ENCODE assay signal across 12 cellular contexts in genomic region chr17:63439682-63440081, GRCh38. TPM values are rescaled to one million over a fixed set of nuclear protein-coding genes. Genes with fewer than 3 reads are reported as not detected.
DNase-seq lines count a peak whose midpoint lies in the region; ATAC-seq, FAIRE-seq and TF ChIP-seq lines count a peak whose summit lies in the region.
"Had no signal": no experiment of that assay in that cellular context is flagged by ENCODE, and none has a peak within 500 bp of the region (broad histone marks: within the 10 kb centered on the region; RNA-seq: fewer than 3 reads in every experiment).

No MANE protein-coding gene starts in this region.

- no peak for FAIRE-seq in GM12892 (lab: Jason Lieb, UNC)

- H3K27ac Mint-ChIP-seq in activated naive CD4-positive, alpha-beta T cell treated with anti-CD3 and anti-CD28 coated beads, Interleukin-2, amount 10 ng/mL, durations not matched to agents 7 days and 5 days: peak overlapping the region; percentile 89
- peak overlapping the region; percentile 82 for H3K27ac Mint-ChIP-seq in activated CD8-positive, alpha-beta T cell treated with anti-CD3 and anti-CD28 coated beads, Interleukin-2, amount 10 ng/mL, durations not matched to agents 7 days and 5 days

- H3K4me3 ChIP-seq in transverse colon: no peak overlapping the region

- ATAC-seq in activated CD8-positive, alpha-beta T cell treated with anti-CD3 and anti-CD28 coated beads, Interleukin-2, amount 10 ng/mL, durations not matched to agents 7 days and 5 days: no peak
- no peak for ATAC-seq in GM19035 (IDR thresholded peaks at IDR 0.05; ENCODE audit: unreplicated experiment)

- no peak for TF ChIP-seq CTCF in transverse colon (IDR thresholded peaks at IDR 0.05)

- POLR2A ChIA-PET in activated CD8-positive, alpha-beta T cell treated with anti-CD3 and anti-CD28 coated beads, Interleukin-2, amount 10 ng/mL, durations not matched to agents 7 days and 5 days (lab: Charles Lee): interaction anchor here (0.6 to 1.1 kb wide), 4 partner anchors 11 to 403 kb away, joined by 3 to 4 read pairs (median 3); partner anchors contain the start of genes MAP3K3, SMARCD2 and TACO1

- WGBS in transverse colon (ENCODE audit: low coverage in 1 of 2), 2 donors: 58 to 79% methylated on average over 7 to 8 of the region's 8 CpGs

- H3K9me3 Mint-ChIP-seq in activated naive CD4-positive, alpha-beta T cell treated with anti-CD3 and anti-CD28 coated beads, Interleukin-2, amount 10 ng/mL, durations not matched to agents 7 days and 5 days: no peaks in the 10 kb centered on the region
- H3K9me3 Mint-ChIP-seq in activated CD8-positive, alpha-beta T cell treated with anti-CD3 and anti-CD28 coated beads, Interleukin-2, amount 10 ng/mL, durations not matched to agents 7 days and 5 days (ENCODE audit: insufficient read depth): no peaks in the 10 kb centered on the region

- no peaks in the 10 kb centered on the region for H3K27me3 ChIP-seq in transverse colon

- no peak for TF ChIP-seq POLR2A in transverse colon (IDR thresholded peaks at IDR 0.05)
- no peak for TF ChIP-seq POLR2A in GM12892 (IDR thresholded peaks at IDR 0.05; ENCODE audit: low read depth, low read length)

- CTCF ChIA-PET in activated naive CD4-positive, alpha-beta T cell treated with anti-CD3 and anti-CD28 coated beads, Interleukin-2, amount 10 ng/mL, durations not matched to agents 7 days and 5 days (lab: Charles Lee): interaction anchor here (1.3 to 2.5 kb wide), 4 partner anchors 12 to 172 kb away, joined by 5 to 13 read pairs (median 10); no protein-coding TSS in a partner anchor
- CTCF ChIA-PET in activated CD8-positive, alpha-beta T cell treated with anti-CD3 and anti-CD28 coated beads, Interleukin-2, amount 10 ng/mL, durations not matched to agents 7 days and 5 days (lab: Charles Lee): interaction anchor here (1.0 to 2.3 kb wide), 6 partner anchors 12 to 1733 kb away, joined by 3 to 17 read pairs (median 6); no protein-coding TSS in a partner anchor

- peaks cover 2 to 40% (median 26%) of the 10 kb centered on the region in 4 donors for H3K4me1 ChIP-seq in transverse colon

- DNase-seq in activated naive CD4-positive, alpha-beta T cell treated with anti-CD3 and anti-CD28 coated beads, Interleukin-2, amount 10 ng/mL, durations not matched to agents 7 days and 5 days: peak; percentile 49
- DNase-seq in activated naive CD4-positive, alpha-beta T cell (lab: John Stamatoyannopoulos, UW): no peak
- DNase-seq in activated CD8-positive, alpha-beta T cell treated with anti-CD3 and anti-CD28 coated beads, Interleukin-2, amount 10 ng/mL, durations not matched to agents 7 days and 5 days: no peak
- peak; percentile 68 for DNase-seq in hepatic stellate cell (ENCODE audit: low spot score)
- DNase-seq in transverse colon: no peak
- DNase-seq in SHP77 (lab: John Stamatoyannopoulos, UW): no peak
- no peak for DNase-seq in GM12892 (ENCODE audit: insufficient read length)
- DNase-seq: DMS153, Kasumi-1, WERI-Rb-1 had no signal

- H3K36me3 ChIP-seq in transverse colon: no peaks in the 10 kb centered on the region

- intact Hi-C loops in transverse colon (cut with DNase I; ENCODE audit: low total_unique reads): loop anchor here (10.0 kb wide), 1 partner anchor 95 kb away; no protein-coding TSS in a partner anchor

- peak overlapping the region; percentile 35 to 61 (median 52) for H3K27ac ChIP-seq in transverse colon
- H3K27ac ChIP-seq: epithelial cell of prostate, WERI-Rb-1 had no signal

- H3K4me1 Mint-ChIP-seq in activated naive CD4-positive, alpha-beta T cell treated with anti-CD3 and anti-CD28 coated beads, Interleukin-2, amount 10 ng/mL, durations not matched to agents 7 days and 5 days: peaks cover 42% of the 10 kb centered on the region
- H3K4me1 Mint-ChIP-seq in activated CD8-positive, alpha-beta T cell treated with anti-CD3 and anti-CD28 coated beads, Interleukin-2, amount 10 ng/mL, durations not matched to agents 7 days and 5 days (ENCODE audit: low read depth): peaks cover 34% of the 10 kb centered on the region

- peaks cover 3% of the 10 kb centered on the region for H3K36me3 Mint-ChIP-seq in activated naive CD4-positive, alpha-beta T cell treated with anti-CD3 and anti-CD28 coated beads, Interleukin-2, amount 10 ng/mL, durations not matched to agents 7 days and 5 days
- H3K36me3 Mint-ChIP-seq in activated CD8-positive, alpha-beta T cell treated with anti-CD3 and anti-CD28 coated beads, Interleukin-2, amount 10 ng/mL, durations not matched to agents 7 days and 5 days (ENCODE audit: low read depth): no peaks in the 10 kb centered on the region

- no peaks in the 10 kb centered on the region for H3K9me3 ChIP-seq in transverse colon

- peaks cover 26% of the 10 kb centered on the region for H3K27me3 Mint-ChIP-seq in activated naive CD4-positive, alpha-beta T cell treated with anti-CD3 and anti-CD28 coated beads, Interleukin-2, amount 10 ng/mL, durations not matched to agents 7 days and 5 days
- H3K27me3 Mint-ChIP-seq in activated CD8-positive, alpha-beta T cell treated with anti-CD3 and anti-CD28 coated beads, Interleukin-2, amount 10 ng/mL, durations not matched to agents 7 days and 5 days (ENCODE audit: low read depth): peaks cover 7% of the 10 kb centered on the region

- H3K4me3 Mint-ChIP-seq in activated naive CD4-positive, alpha-beta T cell treated with anti-CD3 and anti-CD28 coated beads, Interleukin-2, amount 10 ng/mL, durations not matched to agents 7 days and 5 days: peak overlapping the region; percentile 19
- H3K4me3 Mint-ChIP-seq in activated CD8-positive, alpha-beta T cell treated with anti-CD3 and anti-CD28 coated beads, Interleukin-2, amount 10 ng/mL, durations not matched to agents 7 days and 5 days: peak overlapping the region; percentile 39

- in situ Hi-C loops in transverse colon (cut with MboI; ENCODE audit: low pct_ligation_motif_present in 1 of 4, low pct_unique_long_range_greater_than_20kb in 1 of 4, low sequenced_read_pairs in 3 of 4): no loop called here

- no peak for TF ChIP-seq EP300 in transverse colon (IDR thresholded peaks at IDR 0.05; ENCODE audit: low read depth)

RNA-seq across cellular contexts. Expression of gene CYB561, which starts 6.4 kb away (rescaled TPM):
- 1 to 10 TPM; 2.0 to 2.4 TPM for total RNA-seq in activated CD8-positive, alpha-beta T cell treated with anti-CD3 and anti-CD28 coated beads, Interleukin-2, amount 10 ng/mL, durations not matched to agents 7 days and 5 days
- 100 to 1,000 TPM in 1 of 4 donors, 10 to 100 TPM in 3; 52.6 to 315 (median 68.5) TPM for total RNA-seq in transverse colon
- 3.3 TPM for polyA plus RNA-seq in GM12892 (2012; ENCODE audit: missing spikeins)

RNA-seq across cellular contexts. Expression of gene ACE, which starts 37.2 kb away (rescaled TPM):
- total RNA-seq in activated CD8-positive, alpha-beta T cell treated with anti-CD3 and anti-CD28 coated beads, Interleukin-2, amount 10 ng/mL, durations not matched to agents 7 days and 5 days: under 1 TPM in 1 of 2 experiments, not detected in 1; 0.18 TPM
- 10 to 100 TPM in 3 of 4 donors, 1 to 10 TPM in 1; 6.0 to 56.7 (median 28.0) TPM for total RNA-seq in transverse colon
- polyA plus RNA-seq in GM12892 (2012; ENCODE audit: missing spikeins): 0.25 TPM

Comparison
In these comparisons a context has a peak if more than half of its experiments do, and no peak if none do; other contexts are left out.
1. DNase-seq: peak in activated naive CD4-positive, alpha-beta T cell treated with anti-CD3 and anti-CD28 coated beads, Interleukin-2, amount 10 ng/mL, durations not matched to agents 7 days and 5 days (single experiment) and hepatic stellate cell (single experiment); none in activated naive CD4-positive, alpha-beta T cell (0 of 4), activated CD8-positive, alpha-beta T cell treated with anti-CD3 and anti-CD28 coated beads, Interleukin-2, amount 10 ng/mL, durations not matched to agents 7 days and 5 days (single experiment), transverse colon (single experiment), SHP77 (0 of 2) and GM12892 (single experiment).
2. RNA of gene CYB561, which starts 6.4 kb away (total RNA-seq): 52.6 to 315 TPM in transverse colon; 2.0 to 2.4 TPM in activated CD8-positive, alpha-beta T cell treated with anti-CD3 and anti-CD28 coated beads, Interleukin-2, amount 10 ng/mL, durations not matched to agents 7 days and 5 days; every median in the first group is over 10 times any median in the second.
3. RNA of gene ACE, which starts 37.2 kb away (total RNA-seq): 6.0 to 56.7 TPM in transverse colon; 0.18 TPM in activated CD8-positive, alpha-beta T cell treated with anti-CD3 and anti-CD28 coated beads, Interleukin-2, amount 10 ng/mL, durations not matched to agents 7 days and 5 days; every median in the first group is over 4 times any median in the second.